Comparison of ENCODE assay signal across 10 cellular contexts in the genomic region with DNA sequence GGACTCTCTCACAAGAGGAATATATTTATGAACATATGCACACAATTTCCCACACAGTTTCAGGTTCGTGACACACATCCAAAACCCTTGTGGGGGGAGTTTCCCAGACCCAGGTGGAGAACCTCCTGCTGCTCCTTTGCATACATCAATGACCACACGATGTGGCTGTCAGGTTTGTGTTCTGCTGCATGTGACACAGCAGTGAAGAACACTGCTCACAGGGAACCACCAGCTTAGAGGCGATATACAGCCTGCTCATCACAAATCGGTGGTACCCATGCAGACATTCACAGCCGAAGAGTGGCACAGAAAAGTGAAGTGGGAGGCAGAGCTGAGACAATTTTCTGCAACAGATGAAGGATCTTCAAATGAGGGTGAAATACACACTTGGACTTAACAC.
DNase-seq lines count a peak whose midpoint lies in the region; ATAC-seq and TF ChIP-seq lines count a peak whose summit lies in the region.
"Had no signal": no experiment of that assay in that cellular context is flagged by ENCODE, and none has a peak within 500 bp of the region (broad histone marks: within the 10 kb centered on the region; RNA-seq: fewer than 3 reads in every experiment).

No MANE protein-coding gene starts in this region.

- no peaks in the 10 kb centered on the region for H3F3A ChIP-seq in smooth muscle cell (ENCODE audit: low read depth)

- no peaks in the 10 kb centered on the region for H4K20me1 ChIP-seq in smooth muscle cell (ENCODE audit: low read depth)

- H2AFZ ChIP-seq in smooth muscle cell (ENCODE audit: low read depth) = no peak overlapping the region

- H3K4me3 ChIP-seq in smooth muscle cell = no peak overlapping the region

- WGBS in smooth muscle cell (ENCODE audit: low lambda C conversion rate) = 90% methylated on average over 5 of the region's 5 CpGs

- H3K9me3 ChIP-seq in smooth muscle cell (replicated peaks; ENCODE audit: low read depth) = no peaks in the 10 kb centered on the region

- H3K36me3 ChIP-seq in smooth muscle cell (ENCODE audit: low read depth) = no peaks in the 10 kb centered on the region

- peaks cover 46% of the 10 kb centered on the region for H3K4me1 Mint-ChIP-seq in nephron progenitor cell

- H3K79me2 ChIP-seq in smooth muscle cell (ENCODE audit: low read depth) = no peaks in the 10 kb centered on the region

- peak; percentile 88 for ATAC-seq in GM18873 (IDR thresholded peaks at IDR 0.05; ENCODE audit: low FRiP score, unreplicated experiment)
- peak; percentile 84 for ATAC-seq in GM21529 (IDR thresholded peaks at IDR 0.05; ENCODE audit: unreplicated experiment)
- ATAC-seq in HG03469 (IDR thresholded peaks at IDR 0.05; ENCODE audit: unreplicated experiment) = peak; percentile 74
- ATAC-seq in Right ventricle myocardium superior (ENCODE audit: poor library complexity) = no peak
- ATAC-seq: HCT116 had no signal

- intact Hi-C loops in Right ventricle myocardium superior (cut with DNase I) = loop anchor here (10.0 kb wide), 1 partner anchor 67 kb away; no protein-coding TSS in a partner anchor

- no peaks in the 10 kb centered on the region for H3K9me3 Mint-ChIP-seq in nephron progenitor cell
- H3K9me3 Mint-ChIP-seq: brain had no signal

- H3K4me1 ChIP-seq in smooth muscle cell (ENCODE audit: low read depth) = no peaks in the 10 kb centered on the region

- H3K9ac ChIP-seq in smooth muscle cell (ENCODE audit: low read depth) = no peak overlapping the region

- peak overlapping the region; percentile 13 for H3K27ac Mint-ChIP-seq in nephron progenitor cell

- H3K4me2 ChIP-seq in smooth muscle cell = no peak overlapping the region

- H3K4me3 Mint-ChIP-seq in nephron progenitor cell = no peak overlapping the region
- H3K4me3 Mint-ChIP-seq: brain had no signal

- H3K27ac ChIP-seq in smooth muscle cell (ENCODE audit: low read depth) = no peak overlapping the region

- H3K27me3 Mint-ChIP-seq in nephron progenitor cell (ENCODE audit: low read depth, poor library complexity) = no peaks in the 10 kb centered on the region
- H3K27me3 Mint-ChIP-seq: brain had no signal

- H3K27me3 ChIP-seq in smooth muscle cell (ENCODE audit: low read depth) = no peaks in the 10 kb centered on the region

- TF ChIP-seq CTCF in nephron progenitor cell (IDR thresholded peaks at IDR 0.05) = no peak
- TF ChIP-seq CTCF in smooth muscle cell (IDR thresholded peaks at IDR 0.05; ENCODE audit: borderline replicate concordance, insufficient read depth, poor library complexity, severe bottlenecking) = no peak

- DNase-seq in nephron progenitor cell (no peak), NCI-H146 (lab: John Stamatoyannopoulos, UW) (no peak), COLO668 (lab: John Stamatoyannopoulos, UW; ENCODE audit: unreplicated experiment) (no peak), smooth muscle cell (lab: John Stamatoyannopoulos, UW; ENCODE audit: unreplicated experiment) (no peak), Right ventricle myocardium superior (no peak)

- H3K36me3 Mint-ChIP-seq in nephron progenitor cell (ENCODE audit: low read depth) = peaks cover 9% of the 10 kb centered on the region
